8 cellular contexts compared by ENCODE assay signal in genomic region chr7:29878081-29878688, GRCh38.
A peak's percentile ranks its signal among the peaks of the same experiment; 100 is the strongest.
DNase-seq lines count a peak whose midpoint lies in the region; ATAC-seq, FAIRE-seq and TF ChIP-seq lines count a peak whose summit lies in the region.

No MANE protein-coding gene starts in this region.

- H2BK5ac ChIP-seq in H9 (ENCODE audit: insufficient read length, low read length) (no peak overlapping the region), trophoblast cell (ENCODE audit: low read depth, low read length, poor library complexity) (no peak overlapping the region)

- H3K27ac ChIP-seq in H9 (ENCODE audit: insufficient read length, low read depth, low read length) = no peak overlapping the region
- no peak overlapping the region for H3K27ac ChIP-seq in RWPE1
- no peak overlapping the region for H3K27ac ChIP-seq in trophoblast cell (ENCODE audit: low read depth, low read length)

- POLR2A ChIA-PET in RWPE1 (lab: Yijun Ruan, JAX; ENCODE audit: low non-redundant PET) = no interaction called here

- WGBS in H9 (ENCODE audit: extremely low coverage, insufficient read length, low lambda C conversion rate) = no CpG with 5 or more reads among the region's 5 CpGs
- WGBS in trophoblast cell (ENCODE audit: extremely low coverage, insufficient coverage, insufficient read length) = no CpG with 5 or more reads among the region's 5 CpGs

- H3K18ac ChIP-seq in H9 (ENCODE audit: insufficient read length, low read depth, low read length) (no peak overlapping the region), trophoblast cell (ENCODE audit: low read length) (no peak overlapping the region)

- H3K9me3 ChIP-seq in H9 (ENCODE audit: control insufficient read depth, low read depth, low read length) = no peaks in the 10 kb centered on the region
- H3K9me3 ChIP-seq in trophoblast cell (ENCODE audit: insufficient read depth, low read depth, low read length) = peaks cover 2% of the 10 kb centered on the region

- H3K4me3 Mint-ChIP-seq in H9 = no peak overlapping the region

- no peak overlapping the region for H2BK120ac ChIP-seq in H9 (ENCODE audit: low read depth, low read length, poor library complexity, severe bottlenecking)
- H2BK120ac ChIP-seq in trophoblast cell (ENCODE audit: insufficient read depth, low read length, poor library complexity) = no peak overlapping the region

- no peak for ATAC-seq in GM21723 (IDR thresholded peaks at IDR 0.05; ENCODE audit: unreplicated experiment)
- ATAC-seq in GM18517 (IDR thresholded peaks at IDR 0.05; ENCODE audit: unreplicated experiment) = no peak

- H3K4me2 ChIP-seq in H9 (ENCODE audit: insufficient read depth, insufficient read length, low read length) = no peak overlapping the region
- no peak overlapping the region for H3K4me2 ChIP-seq in trophoblast cell (ENCODE audit: low read length)

- H3K4me1 ChIP-seq in H9 (ENCODE audit: insufficient read depth, low read length) (peaks cover under 1% of the 10 kb centered on the region; the same call in 1 of the 2 replicates), trophoblast cell (ENCODE audit: control insufficient read depth in 1 of 2, insufficient read depth in 2 of 2, low read length in 2 of 2) (no peaks in the 10 kb centered on the region)

- DNase-seq in NCI-H146 (lab: John Stamatoyannopoulos, UW) (peak; percentile 11), NCI-H146 treated with DMSO at 0.1 percent for 48 hours (lab: John Stamatoyannopoulos, UW; ENCODE audit: unreplicated experiment) (no peak), H9 (no peak), RWPE1 (ENCODE audit: low spot score) (peak; percentile 58), trophoblast cell (peak; percentile 35 to 66)

- H3K56ac ChIP-seq in H9 (ENCODE audit: insufficient read length, low read depth, low read length) = no peak overlapping the region

- H3K79me1 ChIP-seq in H9 (ENCODE audit: insufficient read depth, low read depth, low read length, poor library complexity, severe bottlenecking) = no peaks in the 10 kb centered on the region
- no peaks in the 10 kb centered on the region for H3K79me1 ChIP-seq in trophoblast cell (ENCODE audit: low read length)

- no peak overlapping the region for H2BK20ac ChIP-seq in H9 (ENCODE audit: low read depth, low read length, poor library complexity, severe bottlenecking)

- no peak overlapping the region for H2AFZ ChIP-seq in H9 (ENCODE audit: low read length)
- H2AFZ ChIP-seq in trophoblast cell (ENCODE audit: insufficient read depth, low read length, poor library complexity) = no peak overlapping the region

- H4K8ac ChIP-seq in H9 (replicated peaks; ENCODE audit: insufficient read length, low read depth, low read length) (no peak overlapping the region), trophoblast cell (ENCODE audit: low read depth, low read length) (no peak overlapping the region)

- H3K23ac ChIP-seq in H9 (ENCODE audit: insufficient read length, low read depth, low read length) (no peak overlapping the region), trophoblast cell (ENCODE audit: low read length) (no peak overlapping the region)

- H3K27me3 ChIP-seq in H9 (ENCODE audit: insufficient read depth, low read length) (no peaks in the 10 kb centered on the region), trophoblast cell (ENCODE audit: insufficient read depth, low read length) (peaks cover under 1% of the 10 kb centered on the region)

- no peak overlapping the region for H3K4me3 ChIP-seq in trophoblast cell (ENCODE audit: low read depth, low read length)

- peak; percentile 48 for FAIRE-seq in endometrium (lab: Jason Lieb, UNC)

- H3K14ac ChIP-seq in H9 (ENCODE audit: insufficient read depth, low read length) = no peak overlapping the region
- no peak overlapping the region for H3K14ac ChIP-seq in trophoblast cell (ENCODE audit: low read length)

- no peak overlapping the region for H2BK12ac ChIP-seq in H9 (ENCODE audit: insufficient read length, low read depth, low read length)
- H2BK12ac ChIP-seq in trophoblast cell (ENCODE audit: low read length) = no peak overlapping the region

- H3K79me2 ChIP-seq in H9 (ENCODE audit: insufficient read depth, low read length) (no peaks in the 10 kb centered on the region), trophoblast cell (ENCODE audit: control insufficient read depth, insufficient read depth, low read length, poor library complexity) (no peaks in the 10 kb centered on the region)

- no peak overlapping the region for H4K5ac ChIP-seq in H9 (ENCODE audit: insufficient read length, low read depth, low read length)

- peaks cover 14 to 16% of the 10 kb centered on the region in 2 experiments for H3K4me1 Mint-ChIP-seq in H9

- no peaks in the 10 kb centered on the region for H3K27me3 Mint-ChIP-seq in H9 (ENCODE audit: low read depth)

- no peaks in the 10 kb centered on the region for H3K23me2 ChIP-seq in H9 (ENCODE audit: insufficient read length, low read depth, low read length, poor library complexity, severe bottlenecking)

- H4K20me1 ChIP-seq in H9 (ENCODE audit: control insufficient read depth, insufficient read depth, insufficient read length) = no peaks in the 10 kb centered on the region

- no peak overlapping the region for H4K91ac ChIP-seq in H9 (ENCODE audit: insufficient read length, low read depth, low read length)
- no peak overlapping the region for H4K91ac ChIP-seq in trophoblast cell (ENCODE audit: low read depth, low read length)

- H3K36me3 ChIP-seq in trophoblast cell (ENCODE audit: control insufficient read depth in 1 of 2, insufficient read depth in 2 of 2, low read length in 2 of 2) = no peaks in the 10 kb centered on the region

- no peaks in the 10 kb centered on the region for H3K36me3 Mint-ChIP-seq in H9 (ENCODE audit: insufficient read depth in 1 of 3, low read depth in 3 of 3)

- H2BK15ac ChIP-seq in H9 (ENCODE audit: low read depth, low read length) = no peak overlapping the region

- no peak overlapping the region for H3T11ph ChIP-seq in H9 (ENCODE audit: low read length)

- H3K27ac Mint-ChIP-seq in H9 = no peak overlapping the region

- no peak overlapping the region for H3K9ac ChIP-seq in H9 (ENCODE audit: extremely low read depth, insufficient read length, low read length)
- H3K9ac ChIP-seq in trophoblast cell (ENCODE audit: low read length) = no peak overlapping the region

- CTCF ChIA-PET in RWPE1 (lab: Yijun Ruan, JAX) = interaction anchor here (0.5 to 2.2 kb wide), 5 partner anchors 17 to 241 kb away, joined by 3 to 11 read pairs (median 3); no protein-coding TSS in a partner anchor

- no peaks in the 10 kb centered on the region for H3K9me3 Mint-ChIP-seq in H9

- TF ChIP-seq CTCF in H9 (conservative IDR thresholded peaks at IDR 0.05) (peak; percentile 54), RWPE1 (conservative IDR thresholded peaks at IDR 0.05; ENCODE audit: low read depth) (peak; percentile 76)

- H4K12ac ChIP-seq in trophoblast cell (ENCODE audit: low read depth, low read length) = no peak overlapping the region

- H2AK5ac ChIP-seq in H9 (ENCODE audit: insufficient read length, low read length) (no peak overlapping the region), trophoblast cell (ENCODE audit: low read length) (no peak overlapping the region)

- H3K4ac ChIP-seq in H9 (ENCODE audit: low read depth, low read length) (no peak overlapping the region), trophoblast cell (ENCODE audit: low read depth, low read length) (no peak overlapping the region)

Comparison
In these comparisons a context has a peak if more than half of its experiments do, and no peak if none do; other contexts are left out.
1. DNase-seq: peak in NCI-H146 (single experiment), RWPE1 (single experiment) and trophoblast cell (2 of 2); none in NCI-H146 treated with DMSO at 0.1 percent for 48 hours (single experiment) and H9 (single experiment).